Comparison of ENCODE assay signal across 19 cellular contexts in the genomic region with DNA sequence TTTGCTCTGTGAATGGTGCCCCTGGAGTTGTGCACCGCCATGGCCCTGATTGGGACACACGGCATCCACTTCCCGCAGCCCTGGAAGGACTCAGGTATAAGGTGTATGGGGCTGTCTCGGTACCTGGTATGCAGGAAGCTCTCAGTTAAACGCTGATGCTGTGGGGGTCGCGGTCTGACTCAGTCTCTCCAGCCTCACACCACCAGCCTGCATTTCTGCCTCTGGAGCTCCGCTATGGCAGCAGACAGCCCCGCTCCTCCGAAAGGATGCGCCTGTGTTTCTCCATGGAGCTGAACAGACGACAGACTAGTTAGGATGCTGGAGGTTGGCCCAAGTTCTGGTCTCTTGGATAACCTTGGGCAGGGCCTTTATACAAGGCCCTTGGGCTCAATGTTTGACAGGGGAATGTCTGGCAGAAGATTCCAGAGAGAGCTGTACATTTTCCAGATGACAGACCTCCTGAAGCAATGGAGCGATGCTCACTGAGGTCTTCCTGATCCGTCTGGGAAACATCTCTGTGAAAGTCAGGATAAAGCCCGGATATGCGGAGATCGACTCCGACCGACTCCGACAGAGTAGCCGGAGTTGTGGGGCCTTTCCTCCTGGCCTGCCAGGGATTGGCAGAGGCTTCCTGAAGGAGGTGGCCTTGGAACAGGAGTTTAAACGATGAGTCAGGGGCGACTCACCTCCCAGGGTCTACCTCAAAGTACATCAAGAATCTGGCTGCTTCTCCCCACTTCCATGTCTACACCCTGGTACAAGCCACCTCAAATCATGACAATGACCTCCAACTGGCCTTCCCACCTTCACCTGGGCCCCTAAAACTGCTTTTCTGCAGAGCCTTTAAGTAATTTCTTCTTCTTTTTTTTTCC. TPM values are rescaled to one million over a fixed set of nuclear protein-coding genes. Genes with fewer than 3 reads are reported as not detected.
DNase-seq lines count a peak whose midpoint lies in the region; ATAC-seq and TF ChIP-seq lines count a peak whose summit lies in the region.
"Had no signal": no experiment of that assay in that cellular context is flagged by ENCODE, and none has a peak within 500 bp of the region (broad histone marks: within the 10 kb centered on the region; RNA-seq: fewer than 3 reads in every experiment).

No MANE protein-coding gene starts in this region.

- WGBS in body of pancreas, 2 donors: 82 to 94% methylated on average over 12 to 23 of the region's 23 CpGs

- H3K27me3 ChIP-seq in MG63 (no peaks in the 10 kb centered on the region), body of pancreas (no peaks in the 10 kb centered on the region), kidney epithelial cell (ENCODE audit: control insufficient read depth, insufficient read depth, low read length) (no peaks in the 10 kb centered on the region)

- no peak overlapping the region for H3K4me3 Mint-ChIP-seq in activated naive CD4-positive, alpha-beta T cell treated with anti-CD3 and anti-CD28 coated beads for 36 hours
- H3K4me3 Mint-ChIP-seq: activated naive CD8-positive, alpha-beta T cell; activated T-cell treated with anti-CD3 and anti-CD28 coated beads, Interleukin-2, amount 50 U/mL, for 24 hours; naive thymus-derived CD4-positive, alpha-beta T cell; stimulated activated naive CD8-positive, alpha-beta T cell treated with anti-CD3 and anti-CD28 coated beads, Interleukin-15, amount 100 ng/mL, for 72 hours had no signal

- H3K36me3 ChIP-seq in MG63: no peaks in the 10 kb centered on the region
- H3K36me3 ChIP-seq in body of pancreas (replicated peaks in 1 of 2; ENCODE audit: insufficient read depth in 1 of 2, low read depth in 2 of 2): no peaks in the 10 kb centered on the region
- H3K36me3 ChIP-seq in kidney epithelial cell (ENCODE audit: control insufficient read depth, insufficient read depth, low read length): no peaks in the 10 kb centered on the region

- H3K36me3 Mint-ChIP-seq in activated naive CD4-positive, alpha-beta T cell treated with anti-CD3 and anti-CD28 coated beads for 36 hours (ENCODE audit: low read depth): no peaks in the 10 kb centered on the region
- H3K36me3 Mint-ChIP-seq: activated naive CD8-positive, alpha-beta T cell; naive thymus-derived CD4-positive, alpha-beta T cell had no signal

- CTCF ChIA-PET in activated naive CD4-positive, alpha-beta T cell treated with anti-CD3 and anti-CD28 coated beads for 36 hours (lab: Charles Lee): interaction anchor here (0.6 kb wide), 1 partner anchor 119 kb away, joined by 3 read pairs; no protein-coding TSS in a partner anchor

- peaks cover 15% of the 10 kb centered on the region for H3K27me3 Mint-ChIP-seq in activated naive CD4-positive, alpha-beta T cell treated with anti-CD3 and anti-CD28 coated beads for 36 hours (ENCODE audit: low read depth)

- peaks cover 2% of the 10 kb centered on the region for H3K4me1 ChIP-seq in body of pancreas

- H3K4me1 Mint-ChIP-seq in activated naive CD4-positive, alpha-beta T cell treated with anti-CD3 and anti-CD28 coated beads for 36 hours (ENCODE audit: low read depth): peaks cover 2% of the 10 kb centered on the region
- H3K4me1 Mint-ChIP-seq: stimulated activated naive CD8-positive, alpha-beta T cell treated with anti-CD3 and anti-CD28 coated beads, Interleukin-15, amount 100 ng/mL, for 72 hours had no signal

- no peak for TF ChIP-seq POLR2A in body of pancreas (IDR thresholded peaks at IDR 0.05)

- peak; percentile 52 for DNase-seq in ACHN
- peak; percentile 69 for DNase-seq in MG63
- no peak for DNase-seq in body of pancreas
- peak; percentile 51 for DNase-seq in kidney epithelial cell (ENCODE audit: low read depth)
- no peak for DNase-seq in activated naive CD4-positive, alpha-beta T cell treated with anti-CD3 and anti-CD28 coated beads for 36 hours
- DNase-seq: activated CD4-positive, alpha-beta T cell treated with anti-CD3 and anti-CD28 coated beads, Interleukin-2, amount 50 U/mL, for 48 hours; activated T-cell treated with anti-CD3 and anti-CD28 coated beads, Interleukin-2, amount 50 U/mL, for 24 hours; effector CD4-positive, alpha-beta T cell; left ventricle myocardium superior; naive thymus-derived CD4-positive, alpha-beta T cell; NCI-H446 treated with DMSO at 0.1 percent for 48 hours; stimulated activated naive CD8-positive, alpha-beta T cell treated with anti-CD3 and anti-CD28 coated beads, Interleukin-15, amount 100 ng/mL, for 72 hours had no signal

- no peak overlapping the region for H3K4me3 ChIP-seq in MG63
- no peak overlapping the region for H3K4me3 ChIP-seq in body of pancreas
- H3K4me3 ChIP-seq in kidney epithelial cell (ENCODE audit: low read depth, low read length): no peak overlapping the region

- ATAC-seq in body of pancreas (peak; percentile 27), HG02610 (IDR thresholded peaks at IDR 0.05; ENCODE audit: unreplicated experiment) (no peak), GM18519 (IDR thresholded peaks at IDR 0.05; ENCODE audit: low FRiP score, unreplicated experiment) (no peak), HG02938 (IDR thresholded peaks at IDR 0.05; ENCODE audit: unreplicated experiment) (no peak)
- ATAC-seq: left ventricle myocardium superior; naive thymus-derived CD4-positive, alpha-beta T cell; stimulated activated naive CD8-positive, alpha-beta T cell treated with anti-CD3 and anti-CD28 coated beads, Interleukin-15, amount 100 ng/mL, for 72 hours had no signal

- intact Hi-C loops in body of pancreas (cut with DNase I): no loop called here
- intact Hi-C loops in activated naive CD4-positive, alpha-beta T cell treated with anti-CD3 and anti-CD28 coated beads for 36 hours (cut with micrococcal nuclease): no loop called here

- H3K9me3 Mint-ChIP-seq in activated naive CD4-positive, alpha-beta T cell treated with anti-CD3 and anti-CD28 coated beads for 36 hours: no peaks in the 10 kb centered on the region
- H3K9me3 Mint-ChIP-seq: activated T-cell treated with anti-CD3 and anti-CD28 coated beads, Interleukin-2, amount 50 U/mL, for 24 hours; stimulated activated naive CD8-positive, alpha-beta T cell treated with anti-CD3 and anti-CD28 coated beads, Interleukin-15, amount 100 ng/mL, for 72 hours had no signal

- H3K9me3 ChIP-seq in MG63 (no peaks in the 10 kb centered on the region), body of pancreas (no peaks in the 10 kb centered on the region)

- H3K27ac Mint-ChIP-seq in activated naive CD4-positive, alpha-beta T cell treated with anti-CD3 and anti-CD28 coated beads for 36 hours: no peak overlapping the region
- H3K27ac Mint-ChIP-seq: activated naive CD8-positive, alpha-beta T cell; activated T-cell treated with anti-CD3 and anti-CD28 coated beads, Interleukin-2, amount 50 U/mL, for 24 hours; naive thymus-derived CD4-positive, alpha-beta T cell had no signal

- no peak for TF ChIP-seq CTCF in body of pancreas (IDR thresholded peaks at IDR 0.05)
- TF ChIP-seq CTCF in kidney epithelial cell (IDR thresholded peaks at IDR 0.05; ENCODE audit: insufficient read depth, low read length, poor library complexity, severe bottlenecking): no peak

- no peak overlapping the region for H3K27ac ChIP-seq in body of pancreas

- in situ Hi-C loops in ACHN (cut with HindIII; ENCODE audit: low pct_ligation_motif_present, low pct_unique_long_range_greater_than_20kb, low sequenced_read_pairs): no loop called here

RNA-seq across cellular contexts. Expression of gene BCAR1, which starts 21.9 kb away (rescaled TPM):
- total RNA-seq in MG63 (2014; rRNA removed; shearing (Covaris generic); ENCODE audit: low replicate concordance): 52.7 and 54.6 TPM in 2 replicates
- total RNA-seq in body of pancreas (10 to 100 TPM; 61.0 to 72.8 TPM), kidney epithelial cell (93.8 and 119 TPM in 2 replicates)
- under 1 TPM; 0.67 to 0.81 TPM for total RNA-seq in activated naive CD4-positive, alpha-beta T cell treated with anti-CD3 and anti-CD28 coated beads for 36 hours
- total RNA-seq: naive thymus-derived CD4-positive, alpha-beta T cell had no signal

RNA-seq across cellular contexts. Expression of gene CTRB1, which starts 54.5 kb away (rescaled TPM):
- not detected in 2 replicates for total RNA-seq in MG63 (2014; rRNA removed; shearing (Covaris generic); ENCODE audit: low replicate concordance)
- total RNA-seq in body of pancreas: over 10,000 TPM; 14,932 to 20,352 TPM
- total RNA-seq in kidney epithelial cell: not detected in 2 replicates
- not detected for total RNA-seq in activated naive CD4-positive, alpha-beta T cell treated with anti-CD3 and anti-CD28 coated beads for 36 hours
- total RNA-seq: cardiac septum; left ventricle myocardium superior; LHCN-M2; naive thymus-derived CD4-positive, alpha-beta T cell; pulmonary artery endothelial cell had no signal

Comparison
In these comparisons a context has a peak if more than half of its experiments do, and no peak if none do; other contexts are left out.
1. DNase-seq: peak in ACHN (single experiment), MG63 (single experiment) and kidney epithelial cell (single experiment); none in body of pancreas (0 of 4) and activated naive CD4-positive, alpha-beta T cell treated with anti-CD3 and anti-CD28 coated beads for 36 hours (single experiment).
2. RNA of gene BCAR1, which starts 21.9 kb away (total RNA-seq): 93.8 to 119 TPM in kidney epithelial cell, 61.0 to 72.8 TPM in body of pancreas and 52.7 to 54.6 TPM in MG63; 0.67 to 0.81 TPM in activated naive CD4-positive, alpha-beta T cell treated with anti-CD3 and anti-CD28 coated beads for 36 hours; every median in the first group is over 10 times any median in the second.
3. RNA of gene CTRB1, which starts 54.5 kb away (total RNA-seq): 14,932 to 20,352 TPM in body of pancreas; not detected in MG63, not detected in kidney epithelial cell and not detected in activated naive CD4-positive, alpha-beta T cell treated with anti-CD3 and anti-CD28 coated beads for 36 hours; every median in the first group is over 1,000 times any median in the second.